ENCODE assay signal across 27 cellular contexts in the genomic region with DNA sequence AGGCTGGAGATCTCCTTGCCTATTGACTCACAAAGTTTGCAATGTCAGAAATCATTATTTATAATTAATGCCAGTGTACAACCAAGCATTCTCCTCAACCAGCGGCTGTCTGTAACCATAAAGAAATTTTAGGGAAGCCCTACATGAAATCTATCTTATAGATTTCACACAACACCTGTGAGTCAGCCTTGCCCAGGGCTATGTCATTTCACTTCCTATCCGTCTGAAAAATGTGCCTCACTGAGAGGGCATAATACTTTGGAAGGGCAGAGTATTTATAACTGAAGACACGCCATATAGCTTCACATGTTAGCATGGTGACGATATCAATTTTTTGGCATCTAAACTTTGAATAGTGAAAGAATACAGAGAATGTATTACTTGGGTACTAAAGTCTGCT.
"Had no signal": no experiment of that assay in that cellular context is flagged by ENCODE, and none has a peak within 500 bp of the region (broad histone marks: within the 10 kb centered on the region; RNA-seq: fewer than 3 reads in every experiment).

No MANE protein-coding gene starts in this region.

- DNase-seq: dermis blood vessel endothelial cell; effector memory CD4-positive, alpha-beta T cell; erythroblast; esophagus squamous epithelium; hypothalamus; immature natural killer cell; islet precursor cell; kidney glomerular epithelial cell; left colon; left ventricle myocardium inferior; lower lobe of right lung; naive thymus-derived CD8-positive, alpha-beta T cell; nephron progenitor cell; occipital lobe; ovary; posterior cingulate gyrus; psoas muscle; right cardiac atrium; sigmoid colon; stimulated activated CD4-positive, alpha-beta T cell treated with anti-CD3 and anti-CD28 coated beads, Interleukin-2, amount 100 ng/mL, for 24 hours; stimulated activated CD4-positive, alpha-beta T cell treated with anti-CD3 and anti-CD28 coated beads, Interleukin-4, amount 100 ng/mL, for 24 hours; stimulated activated naive CD4-positive, alpha-beta T cell treated with Interleukin-2 at 50 U/mL for 16 hours; stomach; thyroid gland had no signal

- H3K36me3 ChIP-seq: esophagus squamous epithelium, left ventricle myocardium inferior, lower lobe of right lung, ovary, sigmoid colon, stomach, thyroid gland had no signal

- H3K9me3 ChIP-seq: esophagus squamous epithelium, left ventricle myocardium inferior, lower lobe of right lung, ovary, psoas muscle, sigmoid colon, stomach, thyroid gland had no signal

- H3K27me3 ChIP-seq: esophagus squamous epithelium, ovary, sigmoid colon, stomach, thyroid gland had no signal

- H3K4me3 ChIP-seq: coronary artery, esophagus squamous epithelium, left ventricle myocardium inferior, lower lobe of right lung, ovary, psoas muscle, sigmoid colon, stomach, thyroid gland had no signal

- H3K4me1 ChIP-seq: esophagus squamous epithelium, left ventricle myocardium inferior, lower lobe of right lung, psoas muscle, sigmoid colon, stomach, thyroid gland had no signal

- FAIRE-seq: endothelial cell of umbilical vein, frontal cortex had no signal

- H3K27ac ChIP-seq: coronary artery, esophagus squamous epithelium, left ventricle myocardium inferior, lower lobe of right lung, ovary, psoas muscle, sigmoid colon, stomach, thyroid gland had no signal
